Comparison of ENCODE assay signal across 10 cellular contexts in genomic region chr10:15245530-15245929, GRCh38.
DNase-seq lines count a peak whose midpoint lies in the region; TF ChIP-seq lines count a peak whose summit lies in the region.
"Had no signal": no experiment of that assay in that cellular context is flagged by ENCODE, and none has a peak within 500 bp of the region (broad histone marks: within the 10 kb centered on the region; RNA-seq: fewer than 3 reads in every experiment).

No MANE protein-coding gene starts in this region.

- H3K4me3 Mint-ChIP-seq in mesothelial cell of epicardium: no peak overlapping the region

- no peak overlapping the region for H3K27ac Mint-ChIP-seq in mesothelial cell of epicardium

- H3K27ac ChIP-seq in AG04450 (ENCODE audit: low read depth, low read length): no peak overlapping the region
- no peak overlapping the region for H3K27ac ChIP-seq in substantia nigra (ENCODE audit: low read depth, low read length, poor library complexity, severe bottlenecking)
- H3K27ac ChIP-seq: Peyer's patch had no signal

- H3K27me3 Mint-ChIP-seq in mesothelial cell of epicardium (ENCODE audit: low read depth): no peaks in the 10 kb centered on the region

- H3K36me3 Mint-ChIP-seq in mesothelial cell of epicardium: peaks cover 33% of the 10 kb centered on the region

- DNase-seq in AG04450 (ENCODE audit: low read depth, low spot score) (no peak), GM12865 (ENCODE audit: low read depth) (peak; percentile 61), RPMI8226 (peak; percentile 35), fibroblast of pulmonary artery (ENCODE audit: low read depth) (no peak), mesothelial cell of epicardium (ENCODE audit: low spot score in 2 of 2, unreplicated experiment in 2 of 2) (no peak), epidermal melanocyte (ENCODE audit: insufficient read length, low spot score) (no peak), substantia nigra (lab: John Stamatoyannopoulos, UW) (no peak), COLO829 (ENCODE audit: low spot score) (no peak)
- DNase-seq: amniotic stem cell had no signal

- POLR2A ChIA-PET in AG04450 (lab: Yijun Ruan, JAX): no interaction called here

- no peaks in the 10 kb centered on the region for H3K4me1 Mint-ChIP-seq in mesothelial cell of epicardium

- CTCF ChIA-PET in AG04450 (lab: Charles Lee): interaction anchor here (1.0 kb wide), 1 partner anchor 15 kb away, joined by 4 read pairs; no protein-coding TSS in a partner anchor

- H3K4me3 ChIP-seq in AG04450 (ENCODE audit: low read depth, low read length): no peak overlapping the region
- H3K4me3 ChIP-seq in GM12865 (ENCODE audit: low read depth, low read length): no peak overlapping the region
- H3K4me3 ChIP-seq in fibroblast of pulmonary artery (replicated peaks; ENCODE audit: low read depth, low read length): no peak overlapping the region
- H3K4me3 ChIP-seq: Peyer's patch had no signal

- no peaks in the 10 kb centered on the region for H3K27me3 ChIP-seq in AG04450 (ENCODE audit: control insufficient read depth, insufficient read depth, low read length)
- H3K27me3 ChIP-seq: Peyer's patch had no signal

- H3K9me3 ChIP-seq in AG04450 (ENCODE audit: control insufficient read depth, insufficient read depth, low read length): no peaks in the 10 kb centered on the region
- H3K9me3 ChIP-seq: Peyer's patch had no signal

- TF ChIP-seq CTCF in AG04450 (IDR thresholded peaks at IDR 0.05; ENCODE audit: low read depth, low read length) (peak; percentile 41), GM12865 (IDR thresholded peaks at IDR 0.05; ENCODE audit: insufficient read depth, low read depth, low read length, missing control alignments) (peak; percentile 58), fibroblast of pulmonary artery (IDR thresholded peaks at IDR 0.05; ENCODE audit: low read length, missing control alignments) (peak; percentile 39), mesothelial cell of epicardium (IDR thresholded peaks at IDR 0.05; ENCODE audit: unreplicated experiment) (no peak)

- no peaks in the 10 kb centered on the region for H3K9me3 Mint-ChIP-seq in mesothelial cell of epicardium

Comparison
In these comparisons a context has a peak if more than half of its experiments do, and no peak if none do; other contexts are left out.
1. DNase-seq: peak in GM12865 (single experiment) and RPMI8226 (single experiment); none in AG04450 (single experiment), fibroblast of pulmonary artery (single experiment), mesothelial cell of epicardium (0 of 2), epidermal melanocyte (single experiment), substantia nigra (0 of 49) and COLO829 (single experiment).